8 cellular contexts compared by ENCODE assay signal in genomic region chrX:48957827-48958634, GRCh38. TPM values are rescaled to one million over a fixed set of nuclear protein-coding genes. Genes with fewer than 3 reads are reported as not detected.
DNase-seq lines count a peak whose midpoint lies in the region; ATAC-seq and TF ChIP-seq lines count a peak whose summit lies in the region.

No MANE protein-coding gene starts in this region.

- peaks cover 8% of the 10 kb centered on the region for H3K4me1 Mint-ChIP-seq in activated naive CD8-positive, alpha-beta T cell treated with anti-CD3 and anti-CD28 coated beads, Interleukin-2, amount 10 ng/mL, durations not matched to agents 7 days and 5 days
- peaks cover 16% of the 10 kb centered on the region for H3K4me1 Mint-ChIP-seq in osteocyte (ENCODE audit: unreplicated experiment)

- H3K36me3 Mint-ChIP-seq in activated naive CD8-positive, alpha-beta T cell treated with anti-CD3 and anti-CD28 coated beads, Interleukin-2, amount 10 ng/mL, durations not matched to agents 7 days and 5 days: no peaks in the 10 kb centered on the region
- peaks cover 2% of the 10 kb centered on the region for H3K36me3 Mint-ChIP-seq in osteocyte (ENCODE audit: unreplicated experiment)

- H3K27ac Mint-ChIP-seq in activated naive CD8-positive, alpha-beta T cell treated with anti-CD3 and anti-CD28 coated beads, Interleukin-2, amount 10 ng/mL, durations not matched to agents 7 days and 5 days: peak overlapping the region; percentile 100
- H3K27ac Mint-ChIP-seq in osteocyte (ENCODE audit: unreplicated experiment): peak overlapping the region; percentile 100

- no peaks in the 10 kb centered on the region for H3K9me3 ChIP-seq in thymus (ENCODE audit: control insufficient read depth)

- no peaks in the 10 kb centered on the region for H3K9me3 Mint-ChIP-seq in activated naive CD8-positive, alpha-beta T cell treated with anti-CD3 and anti-CD28 coated beads, Interleukin-2, amount 10 ng/mL, durations not matched to agents 7 days and 5 days
- H3K9me3 Mint-ChIP-seq in osteocyte (ENCODE audit: unreplicated experiment): no peaks in the 10 kb centered on the region

- peaks cover 3% of the 10 kb centered on the region for H3K4me1 ChIP-seq in thymus (ENCODE audit: control insufficient read depth, insufficient read depth, low read length)

- peak; percentile 92 for DNase-seq in GM12864 (ENCODE audit: low read depth)
- peak; percentile 93 for DNase-seq in NCI-H1105 treated with DMSO at 0.1 percent for 48 hours (lab: John Stamatoyannopoulos, UW)
- peak; percentile 89 for DNase-seq in SKM-1 treated with dmso at 0.1 percent for 144 hours (lab: John Stamatoyannopoulos, UW; ENCODE audit: unreplicated experiment)
- peak; percentile 92 for DNase-seq in activated naive CD8-positive, alpha-beta T cell treated with anti-CD3 and anti-CD28 coated beads, Interleukin-2, amount 10 ng/mL, durations not matched to agents 7 days and 5 days
- DNase-seq in head of caudate nucleus: peak; percentile 89 to 98 (median 96)
- DNase-seq in osteocyte (ENCODE audit: extremely low spot score, unreplicated experiment): peak; percentile 98

- H3K27me3 Mint-ChIP-seq in activated naive CD8-positive, alpha-beta T cell treated with anti-CD3 and anti-CD28 coated beads, Interleukin-2, amount 10 ng/mL, durations not matched to agents 7 days and 5 days: no peaks in the 10 kb centered on the region
- no peaks in the 10 kb centered on the region for H3K27me3 Mint-ChIP-seq in osteocyte (ENCODE audit: unreplicated experiment)

- TF ChIP-seq CTCF in GM12864 (IDR thresholded peaks at IDR 0.05; ENCODE audit: low read depth, low read length, missing control alignments): no peak
- no peak for TF ChIP-seq CTCF in osteocyte (IDR thresholded peaks at IDR 0.05)

- under 1% methylated on average over 66 of the region's 66 CpGs for WGBS in thymus

- intact Hi-C loops in head of caudate nucleus (cut with DNase I): loop anchor here (5.0 kb wide), 1 partner anchor 84 kb away; the partner anchor contains the start of gene TFE3

- H3K27ac ChIP-seq in thymus (ENCODE audit: low read depth): peak overlapping the region; percentile 99

- ATAC-seq in HG02678 (IDR thresholded peaks at IDR 0.05; ENCODE audit: unreplicated experiment): peak; percentile 86
- peak; percentile 86 for ATAC-seq in activated naive CD8-positive, alpha-beta T cell treated with anti-CD3 and anti-CD28 coated beads, Interleukin-2, amount 10 ng/mL, durations not matched to agents 7 days and 5 days (ENCODE audit: low read depth)

- H3K4me3 Mint-ChIP-seq in activated naive CD8-positive, alpha-beta T cell treated with anti-CD3 and anti-CD28 coated beads, Interleukin-2, amount 10 ng/mL, durations not matched to agents 7 days and 5 days: peak overlapping the region; percentile 98
- H3K4me3 Mint-ChIP-seq in osteocyte (ENCODE audit: unreplicated experiment): peak overlapping the region; percentile 97

- H3K36me3 ChIP-seq in thymus (ENCODE audit: control insufficient read depth, insufficient read depth): peaks cover 10% of the 10 kb centered on the region

- H3K27me3 ChIP-seq in thymus (ENCODE audit: control insufficient read depth, insufficient read depth): no peaks in the 10 kb centered on the region

- POLR2A ChIA-PET in activated naive CD8-positive, alpha-beta T cell treated with anti-CD3 and anti-CD28 coated beads, Interleukin-2, amount 10 ng/mL, durations not matched to agents 7 days and 5 days (lab: Charles Lee): interaction anchor here (0.6 to 2.6 kb wide), 23 partner anchors 12 to 300 kb away, joined by 3 to 19 read pairs (median 4); partner anchors contain the start of genes GRIPAP1, HDAC6, KCND1 and PQBP1

- H3K4me3 ChIP-seq in GM12864 (ENCODE audit: low read depth, low read length) (peak overlapping the region; percentile 83), thymus (ENCODE audit: low read length) (peak overlapping the region; percentile 77)

RNA-seq across cellular contexts. Expression of gene OTUD5, which starts 0.6 kb away (rescaled TPM):
- 10 to 100 TPM; 60.7 to 62.4 TPM for total RNA-seq in activated naive CD8-positive, alpha-beta T cell treated with anti-CD3 and anti-CD28 coated beads, Interleukin-2, amount 10 ng/mL, durations not matched to agents 7 days and 5 days
- total RNA-seq in osteocyte: 54.9 and 57.4 TPM in 2 replicates
- polyA plus RNA-seq in thymus: 62.4 TPM

RNA-seq across cellular contexts. Expression of gene KCND1, which starts 13.6 kb away (rescaled TPM):
- total RNA-seq in activated naive CD8-positive, alpha-beta T cell treated with anti-CD3 and anti-CD28 coated beads, Interleukin-2, amount 10 ng/mL, durations not matched to agents 7 days and 5 days: 1 to 10 TPM; 5.6 to 5.9 TPM
- 1.4 and 2.5 TPM in 2 replicates for total RNA-seq in osteocyte
- 3.1 TPM for polyA plus RNA-seq in thymus

RNA-seq across cellular contexts. Expression of gene PIM2, which starts 39.2 kb away (rescaled TPM):
- total RNA-seq in activated naive CD8-positive, alpha-beta T cell treated with anti-CD3 and anti-CD28 coated beads, Interleukin-2, amount 10 ng/mL, durations not matched to agents 7 days and 5 days: 10 to 100 TPM; 63.1 to 63.2 TPM
- total RNA-seq in osteocyte: 6.4 and 7.3 TPM in 2 replicates
- polyA plus RNA-seq in thymus: 75.4 TPM

RNA-seq across cellular contexts. Expression of gene GRIPAP1, which starts 44.0 kb away (rescaled TPM):
- total RNA-seq in activated naive CD8-positive, alpha-beta T cell treated with anti-CD3 and anti-CD28 coated beads, Interleukin-2, amount 10 ng/mL, durations not matched to agents 7 days and 5 days: 100 to 1,000 TPM; 116 to 123 TPM
- total RNA-seq in osteocyte: 42.2 and 48.5 TPM in 2 replicates
- polyA plus RNA-seq in thymus: 37.0 TPM

RNA-seq across cellular contexts. Expression of gene SLC35A2, which starts 46.6 kb away (rescaled TPM):
- 10 to 100 TPM; 12.7 to 14.1 TPM for total RNA-seq in activated naive CD8-positive, alpha-beta T cell treated with anti-CD3 and anti-CD28 coated beads, Interleukin-2, amount 10 ng/mL, durations not matched to agents 7 days and 5 days
- total RNA-seq in osteocyte: 34.6 and 37.0 TPM in 2 replicates
- polyA plus RNA-seq in thymus: 13.3 TPM

Comparison
In these comparisons a context has a peak if more than half of its experiments do, and no peak if none do; other contexts are left out.
1. Peak in every context shown above with its lines: DNase-seq, ATAC-seq, H3K4me3 ChIP-seq and H3K27ac ChIP-seq.